In the genomic region with DNA sequence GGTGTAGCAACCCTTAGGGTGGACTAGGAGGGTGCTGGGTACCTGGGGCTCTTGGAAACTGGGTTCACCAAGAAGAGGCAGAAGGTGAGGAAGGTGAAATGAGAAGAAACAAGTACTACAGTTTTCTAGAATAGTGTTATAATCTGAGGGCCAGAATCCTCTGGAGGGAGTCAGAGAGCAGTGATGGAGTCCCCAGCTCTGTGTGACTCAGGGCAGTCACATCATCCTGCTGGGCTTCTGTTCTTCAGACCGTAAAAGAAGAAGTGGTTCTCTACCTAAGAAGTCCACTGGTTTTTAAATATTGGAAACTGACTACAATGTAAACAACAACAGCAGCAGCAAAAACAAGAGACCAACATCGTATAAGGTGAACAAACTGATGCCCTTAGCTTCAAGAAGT, we compare ENCODE assay signal across 8 cellular contexts.
DNase-seq lines count a peak whose midpoint lies in the region; ATAC-seq, FAIRE-seq and TF ChIP-seq lines count a peak whose summit lies in the region.

No MANE protein-coding gene starts in this region.

- TF ChIP-seq EP300 in HepG2 (IDR thresholded peaks at IDR 0.05; ENCODE audit: low read depth in 2 of 2, low read length in 2 of 2) (no peak), HepG2 (CRISPR knock-in tag; IDR thresholded peaks at IDR 0.05; ENCODE audit: borderline replicate concordance) (no peak)

- no peaks in the 10 kb centered on the region for H3K9me3 Mint-ChIP-seq in stimulated activated naive B cell treated with anti-CD40 and anti-IgM and Interleukin-4, amounts not matched to agents 10 μg/mL and 1 μg/mL and 100 μg/mL, for 72 hours

- no peak overlapping the region for H2AFZ ChIP-seq in HepG2 (ENCODE audit: low read length)

- no peak overlapping the region for H3K4me3 Mint-ChIP-seq in stimulated activated naive B cell treated with anti-CD40 and anti-IgM and Interleukin-4, amounts not matched to agents 10 μg/mL and 1 μg/mL and 100 μg/mL, for 72 hours

- TF ChIP-seq RAD21 in HepG2 (CRISPR knock-in tag; IDR thresholded peaks at IDR 0.05), result no peak

- no peaks in the 10 kb centered on the region for H3K4me1 ChIP-seq in HepG2 (ENCODE audit: insufficient read depth, low read length)
- H3K4me1 ChIP-seq in right lobe of liver, result no peaks in the 10 kb centered on the region
- peaks cover 17% of the 10 kb centered on the region for H3K4me1 ChIP-seq in SJCRH30
- no peaks in the 10 kb centered on the region for H3K4me1 ChIP-seq in testis

- H3K4me2 ChIP-seq in HepG2 (ENCODE audit: low read depth, low read length), result no peak overlapping the region

- no peak overlapping the region for H3K9ac ChIP-seq in HepG2 (ENCODE audit: insufficient read depth, low read depth, low read length)

- H3K79me2 ChIP-seq in HepG2 (ENCODE audit: insufficient read depth, low read length), result no peaks in the 10 kb centered on the region

- H3K27ac ChIP-seq in HepG2 (ENCODE audit: extremely low read length, insufficient read depth, low read length) (no peak overlapping the region), right lobe of liver (no peak overlapping the region), SJCRH30 (no peak overlapping the region), testis (no peak overlapping the region)

- no peak for FAIRE-seq in HepG2 (lab: Jason Lieb, UNC)

- peaks cover 19 to 57% of the 10 kb centered on the region in 2 donors for H3K4me1 Mint-ChIP-seq in stimulated activated naive B cell treated with anti-CD40 and anti-IgM and Interleukin-4, amounts not matched to agents 10 μg/mL and 1 μg/mL and 100 μg/mL, for 72 hours

- BruUV-seq in HepG2 (replicated peaks; lab: Mats Ljungman, UMichigan), result no TSS peak

- H3K9me3 ChIP-seq in HepG2 (ENCODE audit: low read length) (no peaks in the 10 kb centered on the region), right lobe of liver (no peaks in the 10 kb centered on the region), SJCRH30 (replicated peaks) (no peaks in the 10 kb centered on the region), testis (no peaks in the 10 kb centered on the region)

- TF ChIP-seq POLR2A in HepG2 (IDR thresholded peaks at IDR 0.05; ENCODE audit: insufficient read depth in 1 of 2, low read depth in 2 of 2, low read length in 2 of 2) (no peak), right lobe of liver (IDR thresholded peaks at IDR 0.05) (no peak), NB4 (IDR thresholded peaks at IDR 0.05; ENCODE audit: extremely low read depth, insufficient read length) (no peak), testis (IDR thresholded peaks at IDR 0.05) (no peak)

- POLR2A ChIA-PET in HepG2 (lab: Yijun Ruan, JAX), result no interaction called here

- intact Hi-C loops in HepG2 (cut with micrococcal nuclease; ENCODE audit: unreplicated experiment) (no loop called here), right lobe of liver (cut with DNase I) (no loop called here), testis (cut with DNase I; ENCODE audit: low total_unique reads) (no loop called here)

- H4K20me1 ChIP-seq in HepG2 (ENCODE audit: insufficient read depth, low read length), result no peaks in the 10 kb centered on the region

- TF ChIP-seq CTCF in HepG2 (CRISPR knock-in tag; IDR thresholded peaks at IDR 0.05) (peak; percentile 13; the same call in 1 of the 2 replicates), right lobe of liver (IDR thresholded peaks at IDR 0.05) (no peak), NB4 (IDR thresholded peaks at IDR 0.05; ENCODE audit: low read depth, low read length) (peak; percentile 20), testis (IDR thresholded peaks at IDR 0.05) (no peak)

- H3K27me3 Mint-ChIP-seq in stimulated activated naive B cell treated with anti-CD40 and anti-IgM and Interleukin-4, amounts not matched to agents 10 μg/mL and 1 μg/mL and 100 μg/mL, for 72 hours, result no peaks in the 10 kb centered on the region

- H3K36me3 Mint-ChIP-seq in stimulated activated naive B cell treated with anti-CD40 and anti-IgM and Interleukin-4, amounts not matched to agents 10 μg/mL and 1 μg/mL and 100 μg/mL, for 72 hours, result no peaks in the 10 kb centered on the region

- no peak overlapping the region for H3K4me3 ChIP-seq in HepG2 (replicated peaks in 1 of 3; ENCODE audit: insufficient read depth in 1 of 3, low read depth in 2 of 3, low read length in 3 of 3)
- no peak overlapping the region for H3K4me3 ChIP-seq in right lobe of liver
- no peak overlapping the region for H3K4me3 ChIP-seq in NB4 (ENCODE audit: low read depth, low read length)
- no peak overlapping the region for H3K4me3 ChIP-seq in SJCRH30
- H3K4me3 ChIP-seq in testis, result no peak overlapping the region

- WGBS in HepG2 (ENCODE audit: low lambda C conversion rate), result 20% methylated on average over 2 of the region's 2 CpGs
- 62% methylated on average over 2 of the region's 2 CpGs for WGBS in right lobe of liver (ENCODE audit: insufficient coverage, low coverage, low lambda C conversion rate, missing lambda C conversion rate)
- 78 to 84% methylated on average over 2 of the region's 2 CpGs for WGBS in testis, 2 donors

- in situ Hi-C loops in HepG2 (cut with HindIII; ENCODE audit: extremely low pct_ligation_motif_present, low pct_unique_long_range_greater_than_20kb), result no loop called here

- peaks cover 0 to under 1% of the 10 kb centered on the region in 2 experiments; a peak in 1 of 5 replicates for H3K27me3 ChIP-seq in HepG2 (ENCODE audit: control insufficient read depth in 1 of 2, insufficient read depth in 2 of 2, low read length in 2 of 2)
- no peaks in the 10 kb centered on the region for H3K27me3 ChIP-seq in right lobe of liver
- no peaks in the 10 kb centered on the region for H3K27me3 ChIP-seq in SJCRH30
- no peaks in the 10 kb centered on the region for H3K27me3 ChIP-seq in testis

- ATAC-seq in HepG2 (peak; percentile 57; the same call in 1 of the 3 replicates), right lobe of liver (no peak)
- peak; percentile 85 to 86 for ATAC-seq in stimulated activated naive B cell treated with anti-CD40 and anti-IgM and Interleukin-4, amounts not matched to agents 10 μg/mL and 1 μg/mL and 100 μg/mL, for 72 hours (replicated peaks)

- CTCF ChIA-PET in HepG2 (lab: Yijun Ruan, JAX; ENCODE audit: low intra/inter-chr PET ratio, low total read pairs), result no interaction called here

- H3K27ac Mint-ChIP-seq in stimulated activated naive B cell treated with anti-CD40 and anti-IgM and Interleukin-4, amounts not matched to agents 10 μg/mL and 1 μg/mL and 100 μg/mL, for 72 hours, result peak overlapping the region; percentile 56

- DNase-seq in HepG2 (ENCODE audit: low spot score) (no peak), right lobe of liver (no peak), NB4 (ENCODE audit: low read depth) (peak; percentile 56), dermis microvascular lymphatic vessel endothelial cell (ENCODE audit: low read depth in 2 of 2) (peak; percentile 29 to 70), SJCRH30 (no peak), DMS53 (lab: John Stamatoyannopoulos, UW) (no peak), testis (no peak)
- peak; percentile 18 for DNase-seq in stimulated activated naive B cell treated with anti-CD40 and anti-IgM and Interleukin-4, amounts not matched to agents 10 μg/mL and 1 μg/mL and 100 μg/mL, for 72 hours

- H3K36me3 ChIP-seq in HepG2 (replicated peaks in 1 of 2; ENCODE audit: control insufficient read depth in 1 of 2, insufficient read depth in 2 of 2, low read length in 2 of 2), result no peaks in the 10 kb centered on the region
- H3K36me3 ChIP-seq in right lobe of liver, result no peaks in the 10 kb centered on the region
- no peaks in the 10 kb centered on the region for H3K36me3 ChIP-seq in SJCRH30
- H3K36me3 ChIP-seq in testis (ENCODE audit: low read depth, missing control alignments), result no peaks in the 10 kb centered on the region

TF ChIP-seq in HepG2, 621 proteins besides CTCF, POLR2A, EP300 and RAD21 (continues in another document):
- TF ChIP-seq CEBPG (CRISPR knock-in tag; IDR thresholded peaks at IDR 0.05) (no peak), CHD2 (IDR thresholded peaks at IDR 0.05; ENCODE audit: low read depth, low read length) (no peak), BHLHE40 (IDR thresholded peaks at IDR 0.05; ENCODE audit: low read length) (no peak), BORCS8-MEF2B (CRISPR knock-in tag; IDR thresholded peaks at IDR 0.05) (no peak), ZFP41 (CRISPR knock-in tag; IDR thresholded peaks at IDR 0.05; ENCODE audit: borderline replicate concordance) (no peak), GPN1 (CRISPR knock-in tag; IDR thresholded peaks at IDR 0.05; ENCODE audit: borderline replicate concordance) (no peak), CBX1 (IDR thresholded peaks at IDR 0.05; ENCODE audit: low read depth) (no peak), ZNF12 (CRISPR knock-in tag; IDR thresholded peaks at IDR 0.05) (no peak)
- TF ChIP-seq, protein P1, sequence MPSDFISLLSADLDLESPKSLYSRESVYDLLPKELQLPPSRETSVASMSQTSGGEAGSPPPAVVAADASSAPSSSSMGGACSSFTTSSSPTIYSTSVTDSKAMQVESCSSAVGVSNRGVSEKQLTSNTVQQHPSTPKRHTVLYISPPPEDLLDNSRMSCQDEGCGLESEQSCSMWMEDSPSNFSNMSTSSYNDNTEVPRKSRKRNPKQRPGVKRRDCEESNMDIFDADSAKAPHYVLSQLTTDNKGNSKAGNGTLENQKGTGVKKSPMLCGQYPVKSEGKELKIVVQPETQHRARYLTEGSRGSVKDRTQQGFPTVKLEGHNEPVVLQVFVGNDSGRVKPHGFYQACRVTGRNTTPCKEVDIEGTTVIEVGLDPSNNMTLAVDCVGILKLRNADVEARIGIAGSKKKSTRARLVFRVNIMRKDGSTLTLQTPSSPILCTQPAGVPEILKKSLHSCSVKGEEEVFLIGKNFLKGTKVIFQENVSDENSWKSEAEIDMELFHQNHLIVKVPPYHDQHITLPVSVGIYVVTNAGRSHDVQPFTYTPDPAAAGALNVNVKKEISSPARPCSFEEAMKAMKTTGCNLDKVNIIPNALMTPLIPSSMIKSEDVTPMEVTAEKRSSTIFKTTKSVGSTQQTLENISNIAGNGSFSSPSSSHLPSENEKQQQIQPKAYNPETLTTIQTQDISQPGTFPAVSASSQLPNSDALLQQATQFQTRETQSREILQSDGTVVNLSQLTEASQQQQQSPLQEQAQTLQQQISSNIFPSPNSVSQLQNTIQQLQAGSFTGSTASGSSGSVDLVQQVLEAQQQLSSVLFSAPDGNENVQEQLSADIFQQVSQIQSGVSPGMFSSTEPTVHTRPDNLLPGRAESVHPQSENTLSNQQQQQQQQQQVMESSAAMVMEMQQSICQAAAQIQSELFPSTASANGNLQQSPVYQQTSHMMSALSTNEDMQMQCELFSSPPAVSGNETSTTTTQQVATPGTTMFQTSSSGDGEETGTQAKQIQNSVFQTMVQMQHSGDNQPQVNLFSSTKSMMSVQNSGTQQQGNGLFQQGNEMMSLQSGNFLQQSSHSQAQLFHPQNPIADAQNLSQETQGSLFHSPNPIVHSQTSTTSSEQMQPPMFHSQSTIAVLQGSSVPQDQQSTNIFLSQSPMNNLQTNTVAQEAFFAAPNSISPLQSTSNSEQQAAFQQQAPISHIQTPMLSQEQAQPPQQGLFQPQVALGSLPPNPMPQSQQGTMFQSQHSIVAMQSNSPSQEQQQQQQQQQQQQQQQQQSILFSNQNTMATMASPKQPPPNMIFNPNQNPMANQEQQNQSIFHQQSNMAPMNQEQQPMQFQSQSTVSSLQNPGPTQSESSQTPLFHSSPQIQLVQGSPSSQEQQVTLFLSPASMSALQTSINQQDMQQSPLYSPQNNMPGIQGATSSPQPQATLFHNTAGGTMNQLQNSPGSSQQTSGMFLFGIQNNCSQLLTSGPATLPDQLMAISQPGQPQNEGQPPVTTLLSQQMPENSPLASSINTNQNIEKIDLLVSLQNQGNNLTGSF (CRISPR knock-in tag; IDR thresholded peaks at IDR 0.05), result no peak

Comparison
In these comparisons a context has a peak if more than half of its experiments do, and no peak if none do; other contexts are left out.
1. ATAC-seq: peak in HepG2 (single experiment) and stimulated activated naive B cell treated with anti-CD40 and anti-IgM and Interleukin-4, amounts not matched to agents 10 μg/mL and 1 μg/mL and 100 μg/mL, for 72 hours (2 of 2); none in right lobe of liver (0 of 4).
2. CTCF ChIP-seq: peak in HepG2 (single experiment) and NB4 (single experiment); none in right lobe of liver (0 of 4) and testis (0 of 3).
3. DNase-seq: peak in NB4 (single experiment), dermis microvascular lymphatic vessel endothelial cell (2 of 2) and stimulated activated naive B cell treated with anti-CD40 and anti-IgM and Interleukin-4, amounts not matched to agents 10 μg/mL and 1 μg/mL and 100 μg/mL, for 72 hours (single experiment); none in HepG2 (single experiment), right lobe of liver (0 of 3), SJCRH30 (0 of 2), DMS53 (single experiment) and testis (single experiment).